8 cellular contexts compared by ENCODE assay signal in genomic region chr22:26502688-26503561, GRCh38. TPM values are rescaled to one million over a fixed set of nuclear protein-coding genes. Genes with fewer than 3 reads are reported as not detected.
DNase-seq lines count a peak whose midpoint lies in the region; ATAC-seq and TF ChIP-seq lines count a peak whose summit lies in the region.

No MANE protein-coding gene starts in this region.

- peaks cover 66% of the 10 kb centered on the region for H3K36me3 Mint-ChIP-seq in activated CD8-positive, alpha-beta T cell treated with anti-CD3 and anti-CD28 coated beads for 36 hours (ENCODE audit: low read depth)
- H3K36me3 Mint-ChIP-seq in endodermal cell (ENCODE audit: low read depth) (peaks cover 75% of the 10 kb centered on the region), naive B cell (peaks cover 28 to 30% of the 10 kb centered on the region in 2 donors)

- intact Hi-C loops in activated CD8-positive, alpha-beta T cell treated with anti-CD3 and anti-CD28 coated beads for 36 hours (cut with micrococcal nuclease), result loop anchor here (5.0 kb wide), 1 partner anchor 164 kb away; no protein-coding TSS in a partner anchor
- intact Hi-C loops in uterus (cut with DNase I; ENCODE audit: low total_unique reads), result no loop called here

- H3K27me3 Mint-ChIP-seq in activated CD8-positive, alpha-beta T cell treated with anti-CD3 and anti-CD28 coated beads for 36 hours, result no peaks in the 10 kb centered on the region
- H3K27me3 Mint-ChIP-seq in endodermal cell (ENCODE audit: insufficient read depth) (no peaks in the 10 kb centered on the region), naive B cell (no peaks in the 10 kb centered on the region)

- WGBS in endodermal cell (ENCODE audit: insufficient coverage in 1 of 2, insufficient read length in 1 of 2), 2 experiments, result 39 to 64% methylated on average over 2 to 3 of the region's 3 CpGs

- no peak overlapping the region for H3K9ac ChIP-seq in endodermal cell (ENCODE audit: extremely low read depth, low read length, poor library complexity, severe bottlenecking)

- CTCF ChIA-PET in activated CD8-positive, alpha-beta T cell treated with anti-CD3 and anti-CD28 coated beads for 36 hours (lab: Charles Lee), result interaction anchor here (0.9 to 4.7 kb wide), 22 partner anchors 9 to 170 kb away, joined by 3 to 49 read pairs (median 5); partner anchors contain the start of genes HPS4, MIAT, SRRD and TFIP11

- H3K4me3 ChIP-seq in endodermal cell (ENCODE audit: low read length) (no peak overlapping the region), uterus (no peak overlapping the region)

- H3K4me3 Mint-ChIP-seq in activated CD8-positive, alpha-beta T cell treated with anti-CD3 and anti-CD28 coated beads for 36 hours, result peak overlapping the region; percentile 1
- H3K4me3 Mint-ChIP-seq in endodermal cell, result no peak overlapping the region
- H3K4me3 Mint-ChIP-seq in naive B cell, result peak overlapping the region in 7 of 8 donors; percentile 10 to 78 (median 50)

- TF ChIP-seq CTCF in GM12873 (IDR thresholded peaks at IDR 0.05; ENCODE audit: insufficient read depth, low read depth, low read length, missing control alignments) (peak; percentile 81), endodermal cell (conservative IDR thresholded peaks at IDR 0.05) (peak; percentile 82), uterus (IDR thresholded peaks at IDR 0.05) (peak in 3 of 4 experiments; percentile 7 to 23 (median 9))
- TF ChIP-seq CTCF in activated CD8-positive, alpha-beta T cell treated with anti-CD3 and anti-CD28 coated beads for 36 hours (IDR thresholded peaks at IDR 0.05), result peak; percentile 75

- H3K4me1 ChIP-seq in endodermal cell (ENCODE audit: control insufficient read depth, insufficient read depth, low read length), result no peaks in the 10 kb centered on the region
- no peaks in the 10 kb centered on the region for H3K4me1 ChIP-seq in uterus

- H3K27ac ChIP-seq in endodermal cell (ENCODE audit: low read depth, low read length) (no peak overlapping the region), uterus (no peak overlapping the region)

- peak overlapping the region; percentile 85 for H3K27ac Mint-ChIP-seq in activated CD8-positive, alpha-beta T cell treated with anti-CD3 and anti-CD28 coated beads for 36 hours
- H3K27ac Mint-ChIP-seq in endodermal cell, result peak overlapping the region; percentile 90
- peak overlapping the region; percentile 70 to 97 (median 90) for H3K27ac Mint-ChIP-seq in naive B cell

- H3K9me3 ChIP-seq in endodermal cell (ENCODE audit: control insufficient read depth, low read length) (no peaks in the 10 kb centered on the region), uterus (no peaks in the 10 kb centered on the region)

- no peaks in the 10 kb centered on the region for H3K9me3 Mint-ChIP-seq in activated CD8-positive, alpha-beta T cell treated with anti-CD3 and anti-CD28 coated beads for 36 hours
- H3K9me3 Mint-ChIP-seq in endodermal cell (no peaks in the 10 kb centered on the region), naive B cell (no peaks in the 10 kb centered on the region)

- peak; percentile 95 for ATAC-seq in activated CD8-positive, alpha-beta T cell treated with anti-CD3 and anti-CD28 coated beads for 36 hours
- ATAC-seq in naive B cell (ENCODE audit: low read depth in 2 of 2) (peak; percentile 97 to 99), GM19467 (IDR thresholded peaks at IDR 0.05; ENCODE audit: unreplicated experiment) (no peak), GM19397 (IDR thresholded peaks at IDR 0.05; ENCODE audit: unreplicated experiment) (no peak)

- peaks cover 23% of the 10 kb centered on the region for H3K4me1 Mint-ChIP-seq in activated CD8-positive, alpha-beta T cell treated with anti-CD3 and anti-CD28 coated beads for 36 hours (ENCODE audit: low read depth)
- peaks cover 6% of the 10 kb centered on the region for H3K4me1 Mint-ChIP-seq in endodermal cell
- H3K4me1 Mint-ChIP-seq in naive B cell, result peaks cover 12 to 24% (median 21%) of the 10 kb centered on the region in 3 donors

- DNase-seq in NCI-H2029 treated with DMSO at 0.1 percent for 48 hours (lab: John Stamatoyannopoulos, UW), result peak; percentile 30
- peak; percentile 86 for DNase-seq in activated CD8-positive, alpha-beta T cell treated with anti-CD3 and anti-CD28 coated beads for 36 hours
- peak; percentile 88 for DNase-seq in endodermal cell
- DNase-seq in naive B cell, result peak; percentile 65
- DNase-seq in uterus, result no peak

- no peaks in the 10 kb centered on the region for H3K27me3 ChIP-seq in endodermal cell (ENCODE audit: control insufficient read depth, insufficient read depth, low read length, poor library complexity, severe bottlenecking)
- H3K27me3 ChIP-seq in uterus, result no peaks in the 10 kb centered on the region

- peaks cover 82% of the 10 kb centered on the region for H3K36me3 ChIP-seq in endodermal cell (ENCODE audit: control insufficient read depth, insufficient read depth, low read length)
- no peaks in the 10 kb centered on the region for H3K36me3 ChIP-seq in uterus

- no peak for TF ChIP-seq POLR2A in uterus (IDR thresholded peaks at IDR 0.05)

- POLR2A ChIA-PET in activated CD8-positive, alpha-beta T cell treated with anti-CD3 and anti-CD28 coated beads for 36 hours (lab: Charles Lee), result interaction anchor here (0.5 to 2.3 kb wide), 9 partner anchors 9 to 171 kb away, joined by 3 to 11 read pairs (median 4); partner anchors contain the start of genes HPS4, SRRD and TFIP11

RNA-seq across cellular contexts. Expression of gene TFIP11, which starts 9.3 kb away (rescaled TPM):
- 10 to 100 TPM; 37.4 to 37.8 TPM for total RNA-seq in activated CD8-positive, alpha-beta T cell treated with anti-CD3 and anti-CD28 coated beads for 36 hours
- 10 to 100 TPM; 28.4 to 28.9 TPM for total RNA-seq in endodermal cell
- 21.4 TPM for polyA plus RNA-seq in endodermal cell (2013, experiment 1 of 2)
- 23.5 TPM for polyA plus RNA-seq in endodermal cell (2013, experiment 2 of 2)
- 10 to 100 TPM; 25.2 to 43.8 (median 28.1) TPM for polyA plus RNA-seq in naive B cell (ENCODE audit: low read depth in 6 of 6)
- total RNA-seq in uterus, result 10 to 100 TPM in 3 of 4 donors, 1 to 10 TPM in 1; 6.1 to 32.5 (median 18.1) TPM

RNA-seq across cellular contexts. Expression of gene SRRD, which starts 19.2 kb away (rescaled TPM):
- total RNA-seq in activated CD8-positive, alpha-beta T cell treated with anti-CD3 and anti-CD28 coated beads for 36 hours, result 10 to 100 TPM; 24.8 to 26.3 TPM
- total RNA-seq in endodermal cell (10 to 100 TPM; 27.4 to 30.0 TPM), uterus (10 to 100 TPM in 2 of 4 donors, 1 to 10 TPM in 2; 5.3 to 20.1 (median 13.9) TPM)
- 26.7 TPM for polyA plus RNA-seq in endodermal cell (2013, experiment 1 of 2)
- polyA plus RNA-seq in endodermal cell (2013, experiment 2 of 2), result 25.2 TPM
- 10 to 100 TPM; 17.5 to 28.3 (median 22.7) TPM for polyA plus RNA-seq in naive B cell (ENCODE audit: low read depth in 6 of 6)

RNA-seq across cellular contexts. Expression of gene HPS4, which starts 19.3 kb away (rescaled TPM):
- 10 to 100 TPM; 51.8 to 53.5 TPM for total RNA-seq in activated CD8-positive, alpha-beta T cell treated with anti-CD3 and anti-CD28 coated beads for 36 hours
- total RNA-seq in endodermal cell, result 10 to 100 TPM; 41.7 to 57.6 TPM
- polyA plus RNA-seq in endodermal cell (2013, experiment 1 of 2), result 45.7 TPM
- polyA plus RNA-seq in endodermal cell (2013, experiment 2 of 2), result 41.7 TPM
- 10 to 100 TPM; 16.7 to 26.9 (median 24.6) TPM for polyA plus RNA-seq in naive B cell (ENCODE audit: low read depth in 6 of 6)
- total RNA-seq in uterus, result 10 to 100 TPM; 23.5 to 65.6 (median 43.5) TPM

Comparison
In these comparisons a context has a peak if more than half of its experiments do, and no peak if none do; other contexts are left out.
1. CTCF ChIP-seq: peak in every context shown above with its lines; median percentile 82 in endodermal cell; 81 in GM12873; 75 in activated CD8-positive, alpha-beta T cell treated with anti-CD3 and anti-CD28 coated beads for 36 hours; 9 in uterus.
2. DNase-seq: peak in NCI-H2029 treated with DMSO at 0.1 percent for 48 hours (single experiment), activated CD8-positive, alpha-beta T cell treated with anti-CD3 and anti-CD28 coated beads for 36 hours (single experiment), endodermal cell (single experiment) and naive B cell (single experiment); none in uterus (0 of 2).
3. ATAC-seq: peak in activated CD8-positive, alpha-beta T cell treated with anti-CD3 and anti-CD28 coated beads for 36 hours (single experiment) and naive B cell (2 of 2); none in GM19467 (single experiment) and GM19397 (single experiment).
4. Peak in every context shown above with its lines, with median percentiles within 50 percentile points of each other: H3K27ac Mint-ChIP-seq.